In the genomic region with DNA sequence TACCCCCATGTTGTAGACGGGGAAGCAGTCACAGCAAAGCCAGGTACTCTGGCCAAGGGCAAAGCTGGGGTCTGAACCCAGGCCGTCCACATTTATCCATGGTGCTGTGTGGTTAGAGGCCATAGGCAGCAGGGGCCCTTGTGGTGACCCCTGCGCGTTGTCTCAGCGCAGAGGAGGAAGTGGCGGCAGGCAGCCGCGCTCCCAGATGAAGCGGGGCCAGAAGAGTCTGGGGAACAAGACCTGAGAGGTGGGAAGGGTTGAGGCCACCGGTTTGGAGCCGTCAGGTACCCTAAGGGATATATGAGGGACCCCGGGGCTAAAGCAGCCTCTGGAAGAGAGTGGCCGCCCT, we compare ENCODE assay signal across 8 cellular contexts. TPM values are rescaled to one million over a fixed set of nuclear protein-coding genes. Genes with fewer than 3 reads are reported as not detected.
DNase-seq lines count a peak whose midpoint lies in the region; ATAC-seq and TF ChIP-seq lines count a peak whose summit lies in the region.

No MANE protein-coding gene starts in this region.

- intact Hi-C loops in upper lobe of right lung (cut with DNase I), result no loop called here

- H3K4me1 ChIP-seq in BE2C (no peaks in the 10 kb centered on the region), RWPE2 (ENCODE audit: insufficient read depth, poor library complexity, severe bottlenecking) (no peaks in the 10 kb centered on the region), lung (ENCODE audit: control insufficient read depth in 2 of 2, insufficient read depth in 2 of 2, low read length in 2 of 2) (peaks cover 0 to 3% of the 10 kb centered on the region in 2 donors), upper lobe of right lung (peaks cover 5% of the 10 kb centered on the region)

- no peak for DNase-seq in BE2C
- no peak for DNase-seq in RWPE2 (ENCODE audit: low spot score)
- DNase-seq in choroid plexus epithelial cell (ENCODE audit: low read depth), result no peak
- DNase-seq in lung (ENCODE audit: low spot score), result no peak
- peak; percentile 73 for DNase-seq in upper lobe of right lung
- no peak for DNase-seq in middle frontal gyrus (ENCODE audit: extremely low spot score, low spot score)

- H3K27ac ChIP-seq in RWPE2 (ENCODE audit: poor library complexity, severe bottlenecking) (no peak overlapping the region), lung (ENCODE audit: low read depth in 1 of 2, low read length in 1 of 2) (no peak overlapping the region), upper lobe of right lung (peak overlapping the region; percentile 75)

- H3K9me3 ChIP-seq in BE2C (no peaks in the 10 kb centered on the region), RWPE2 (ENCODE audit: severe bottlenecking) (no peaks in the 10 kb centered on the region), lung (ENCODE audit: control insufficient read depth in 2 of 2, insufficient read depth in 1 of 2, low read length in 1 of 2) (peaks cover 0 to 3% of the 10 kb centered on the region in 2 donors), upper lobe of right lung (no peaks in the 10 kb centered on the region)

- ATAC-seq in GM19025 (IDR thresholded peaks at IDR 0.05; ENCODE audit: low read depth, unreplicated experiment) (peak; percentile 30), HG03095 (IDR thresholded peaks at IDR 0.05; ENCODE audit: unreplicated experiment) (peak; percentile 67), RWPE2 (ENCODE audit: low read depth) (peak; percentile 33; the same call in 2 of the 3 replicates), lung (ENCODE audit: insufficient read depth, low FRiP score) (peak; percentile 54), upper lobe of right lung (peak; percentile 82)

- H3K27me3 ChIP-seq in BE2C, result no peaks in the 10 kb centered on the region
- no peaks in the 10 kb centered on the region for H3K27me3 ChIP-seq in RWPE2 (ENCODE audit: insufficient read depth, poor library complexity, severe bottlenecking)
- no peaks in the 10 kb centered on the region for H3K27me3 ChIP-seq in lung (ENCODE audit: control insufficient read depth, insufficient read depth)
- H3K27me3 ChIP-seq in upper lobe of right lung, result no peaks in the 10 kb centered on the region

- TF ChIP-seq CTCF in BE2C (IDR thresholded peaks at IDR 0.05; ENCODE audit: low read depth, low read length) (no peak), RWPE2 (IDR thresholded peaks at IDR 0.05; ENCODE audit: poor library complexity, severe bottlenecking) (no peak), choroid plexus epithelial cell (conservative IDR thresholded peaks at IDR 0.05; ENCODE audit: low read depth, low read length) (peak; percentile 5), lung (IDR thresholded peaks at IDR 0.05; ENCODE audit: control extremely low read depth, extremely low read depth) (no peak), upper lobe of right lung (IDR thresholded peaks at IDR 0.05) (no peak)

- H3K4me3 ChIP-seq in BE2C (ENCODE audit: low read depth, low read length) (peak overlapping the region; percentile 56), RWPE2 (ENCODE audit: severe bottlenecking) (peak overlapping the region; percentile 55), choroid plexus epithelial cell (ENCODE audit: low read depth, low read length) (peak overlapping the region; percentile 79), lung (peak overlapping the region; percentile 84), upper lobe of right lung (peak overlapping the region; percentile 84)

- H3K36me3 ChIP-seq in BE2C, result no peaks in the 10 kb centered on the region
- no peaks in the 10 kb centered on the region for H3K36me3 ChIP-seq in RWPE2 (ENCODE audit: low read depth)
- H3K36me3 ChIP-seq in lung (ENCODE audit: control insufficient read depth in 2 of 2, insufficient read depth in 2 of 2, low read length in 2 of 2), result no peaks in the 10 kb centered on the region
- no peaks in the 10 kb centered on the region for H3K36me3 ChIP-seq in upper lobe of right lung

- 7 to 9% methylated on average over 13 of the region's 13 CpGs for WGBS in lung, 2 donors

RNA-seq across cellular contexts. Expression of a gene that starts 0.8 kb away (rescaled TPM):
- polyA plus RNA-seq in BE2C (2012; ENCODE audit: insufficient read depth, insufficient read length, low read depth), result 0.79 TPM
- 1 to 10 TPM; 6.3 to 6.7 TPM for total RNA-seq in lung
- polyA plus RNA-seq in lung, result 1 to 10 TPM; 2.4 to 2.7 TPM
- total RNA-seq in upper lobe of right lung, result 3.1 TPM

RNA-seq across cellular contexts. Expression of a gene that starts 32.1 kb away (rescaled TPM):
- polyA plus RNA-seq in BE2C (2012; ENCODE audit: insufficient read depth, insufficient read length, low read depth), result 29.7 TPM
- 10 to 100 TPM; 45.5 to 67.9 TPM for total RNA-seq in lung
- polyA plus RNA-seq in lung, result 10 to 100 TPM; 14.3 to 17.9 TPM
- 54.7 TPM for total RNA-seq in upper lobe of right lung

Comparison
In these comparisons a context has a peak if more than half of its experiments do, and no peak if none do; other contexts are left out.
1. ATAC-seq: peak in every context shown above with its lines; median percentile 82 in upper lobe of right lung; 67 in HG03095; 54 in lung; 33 in RWPE2; 30 in GM19025.